29 cellular contexts compared by ENCODE assay signal in genomic region chr1:113587475-113587874, GRCh38.
"Had no signal": no experiment of that assay in that cellular context is flagged by ENCODE, and none has a peak within 500 bp of the region (broad histone marks: within the 10 kb centered on the region; RNA-seq: fewer than 3 reads in every experiment).

No MANE protein-coding gene starts in this region.

- H3K27ac ChIP-seq: colonic mucosa, coronary artery, dorsolateral prefrontal cortex, epithelial cell of prostate, esophagus muscularis mucosa, esophagus squamous epithelium, foreskin keratinocyte, gastrocnemius medialis, gastroesophageal sphincter, heart left ventricle, heart right ventricle had no signal

- H3K27me3 Mint-ChIP-seq: dendritic cell treated with granulocyte-macrophage colony-stimulating factor and Interleukin-4, amounts not matched to agents 40 ng/mL and 50 ng/mL, for 4 days; effector memory CD8-positive, alpha-beta T cell had no signal

- H3K4me3 Mint-ChIP-seq: dendritic cell treated with granulocyte-macrophage colony-stimulating factor and Interleukin-4, amounts not matched to agents 40 ng/mL and 50 ng/mL, for 4 days; effector memory CD8-positive, alpha-beta T cell; endodermal cell had no signal

- DNase-seq: colonic mucosa; cortex of kidney; dermis blood vessel endothelial cell; dorsolateral prefrontal cortex; effector CD4-positive, alpha-beta T cell; effector CD8-positive, alpha-beta T cell; effector memory CD4-positive, alpha-beta T cell; effector memory CD8-positive, alpha-beta T cell; endodermal cell; erythroblast; esophagus squamous epithelium; foreskin fibroblast; foreskin keratinocyte; foreskin melanocyte; gastrocnemius medialis; glutamatergic neuron; head of caudate nucleus; heart left ventricle; heart right ventricle had no signal

- H3K27me3 ChIP-seq: colonic mucosa, dorsolateral prefrontal cortex, esophagus muscularis mucosa, esophagus squamous epithelium, foreskin keratinocyte, gastrocnemius medialis, gastroesophageal sphincter, heart left ventricle, heart right ventricle had no signal

- H3K4me3 ChIP-seq: colonic mucosa, coronary artery, dorsolateral prefrontal cortex, esophagus muscularis mucosa, esophagus squamous epithelium, gastrocnemius medialis, gastroesophageal sphincter, heart left ventricle, heart right ventricle had no signal

- H3K4me1 ChIP-seq: colonic mucosa, esophagus muscularis mucosa, esophagus squamous epithelium, foreskin keratinocyte, gastrocnemius medialis, gastroesophageal sphincter, heart left ventricle, heart right ventricle had no signal

- H3K27ac Mint-ChIP-seq: dendritic cell treated with granulocyte-macrophage colony-stimulating factor and Interleukin-4, amounts not matched to agents 40 ng/mL and 50 ng/mL, for 4 days; effector memory CD8-positive, alpha-beta T cell; endodermal cell had no signal

- H3K9me3 ChIP-seq: colonic mucosa, esophagus muscularis mucosa, esophagus squamous epithelium, gastrocnemius medialis, gastroesophageal sphincter, heart left ventricle, heart right ventricle had no signal

- H3K9me3 Mint-ChIP-seq: dendritic cell treated with granulocyte-macrophage colony-stimulating factor and Interleukin-4, amounts not matched to agents 40 ng/mL and 50 ng/mL, for 4 days; effector memory CD8-positive, alpha-beta T cell; endodermal cell had no signal

- FAIRE-seq: colon, endometrium, endothelial cell of umbilical vein, frontal cortex had no signal

- ATAC-seq: effector memory CD8-positive, alpha-beta T cell; esophagus mucosa; foreskin keratinocyte; gastrocnemius medialis; gastroesophageal sphincter; heart left ventricle; heart right ventricle had no signal

- H3K36me3 ChIP-seq: colonic mucosa, esophagus muscularis mucosa had no signal
